Comparison of ENCODE assay signal across 23 cellular contexts in genomic region chr4:6252051-6252450, GRCh38. TPM values are rescaled to one million over a fixed set of nuclear protein-coding genes. Genes with fewer than 3 reads are reported as not detected.
"Had no signal": no experiment of that assay in that cellular context is flagged by ENCODE, and none has a peak within 500 bp of the region (broad histone marks: within the 10 kb centered on the region; RNA-seq: fewer than 3 reads in every experiment).

No MANE protein-coding gene starts in this region.

- ATAC-seq: activated T-helper 17 cell treated with anti-CD3 and anti-CD28 coated beads, Interleukin-2, amount 50 U/mL, for 72 hours; foreskin keratinocyte; SK-N-SH treated with all-trans-retinoic acid at 6 μM for 48 hours; stimulated activated naive CD8-positive, alpha-beta T cell treated with anti-CD3 and anti-CD28 coated beads, Interleukin-15, Interleukin-2, amounts not matched to agents 100 U/mL and 50 U/mL, for 24 hours had no signal

- H3K27ac Mint-ChIP-seq: activated naive CD8-positive, alpha-beta T cell treated with anti-CD3 and anti-CD28 coated beads for 36 hours; activated T-cell treated with anti-CD3 and anti-CD28 coated beads, Interleukin-2, amount 50 U/mL, for 24 hours; activated T-helper 17 cell treated with anti-CD3 and anti-CD28 coated beads, Interleukin-2, amount 50 U/mL, for 72 hours; naive B cell; T-helper 2 cell treated with Interferon-gamma antibody and Interleukin-4, amounts not matched to agents 5 μg/mL and 100 μg/mL, for 36 hours had no signal

- DNase-seq: activated CD4-positive, alpha-beta T cell treated with anti-CD3 and anti-CD28 coated beads for 1 hour; activated CD4-positive, alpha-beta T cell treated with anti-CD3 and anti-CD28 coated beads, Interleukin-2, amount 50 U/mL, for 1 hour; activated naive CD4-positive, alpha-beta T cell; activated naive CD8-positive, alpha-beta T cell treated with anti-CD3 and anti-CD28 coated beads for 36 hours; activated T-cell treated with anti-CD3 and anti-CD28 coated beads, Interleukin-2, amount 50 U/mL, for 24 hours; dermis blood vessel endothelial cell; effector CD8-positive, alpha-beta T cell; erythroblast; foreskin keratinocyte; mesendoderm; naive B cell; stimulated activated CD4-positive, alpha-beta T cell treated with anti-CD3 and anti-CD28 coated beads, Interleukin-12 subunit alpha, Interleukin-12 subunit beta, amount 100 ng/mL, for 4 hours; stimulated activated CD4-positive, alpha-beta T cell treated with anti-CD3 and anti-CD28 coated beads, Interleukin-4, amount 100 ng/mL, for 4 hours; stimulated activated naive CD8-positive, alpha-beta T cell treated with anti-CD3 and anti-CD28 coated beads, Interleukin-15, Interleukin-2, amounts not matched to agents 100 U/mL and 50 U/mL, for 24 hours; tibial artery had no signal

- H3K4me1 Mint-ChIP-seq: activated T-helper 17 cell treated with anti-CD3 and anti-CD28 coated beads, Interleukin-2, amount 50 U/mL, for 72 hours had no signal

- H3K27ac ChIP-seq: foreskin keratinocyte, hepatocyte, prostate gland, right atrium auricular region, tibial artery had no signal

- H3K4me3 ChIP-seq: hepatocyte, prostate gland, right atrium auricular region, tibial artery had no signal

- H3K27me3 ChIP-seq: right atrium auricular region had no signal

- H3K36me3 ChIP-seq: prostate gland, right atrium auricular region, tibial artery had no signal

- H3K9me3 Mint-ChIP-seq: activated naive CD8-positive, alpha-beta T cell treated with anti-CD3 and anti-CD28 coated beads for 36 hours; activated T-cell treated with anti-CD3 and anti-CD28 coated beads, Interleukin-2, amount 50 U/mL, for 24 hours; activated T-helper 17 cell treated with anti-CD3 and anti-CD28 coated beads, Interleukin-2, amount 50 U/mL, for 72 hours; T-helper 2 cell treated with Interferon-gamma antibody and Interleukin-4, amounts not matched to agents 5 μg/mL and 100 μg/mL, for 36 hours had no signal

- H3K4me1 ChIP-seq: foreskin keratinocyte, prostate gland, right atrium auricular region, tibial artery had no signal

- H3K4me3 Mint-ChIP-seq: activated naive CD8-positive, alpha-beta T cell treated with anti-CD3 and anti-CD28 coated beads for 36 hours; activated T-cell treated with anti-CD3 and anti-CD28 coated beads, Interleukin-2, amount 50 U/mL, for 24 hours; activated T-helper 17 cell treated with anti-CD3 and anti-CD28 coated beads, Interleukin-2, amount 50 U/mL, for 72 hours; naive B cell; T-helper 2 cell treated with Interferon-gamma antibody and Interleukin-4, amounts not matched to agents 5 μg/mL and 100 μg/mL, for 36 hours had no signal

- H3K9me3 ChIP-seq: prostate gland, right atrium auricular region, tibial artery had no signal

- H3K36me3 Mint-ChIP-seq: activated naive CD8-positive, alpha-beta T cell treated with anti-CD3 and anti-CD28 coated beads for 36 hours had no signal

RNA-seq across cellular contexts. Expression of gene JAKMIP1, which starts 51.7 kb away (rescaled TPM):
- total RNA-seq: dermis blood vessel endothelial cell, foreskin keratinocyte, hepatocyte, lower leg skin, osteoblast had no signal
